In genomic region chr4:39976141-39976944, GRCh38 we compare ENCODE assay signal across 7 cellular contexts. TPM values are rescaled to one million over a fixed set of nuclear protein-coding genes. Genes with fewer than 3 reads are reported as not detected.
A peak's percentile ranks its signal among the peaks of the same experiment; 100 is the strongest.
DNase-seq lines count a peak whose midpoint lies in the region; ATAC-seq, FAIRE-seq and TF ChIP-seq lines count a peak whose summit lies in the region.

No MANE protein-coding gene starts in this region.

- H4K20me1 ChIP-seq in keratinocyte (ENCODE audit: control insufficient read depth, extremely low read depth, insufficient read depth, low read length) = peaks cover 8% of the 10 kb centered on the region

- H3K9me1 ChIP-seq in keratinocyte (ENCODE audit: control insufficient read depth, extremely low read depth, insufficient read depth, low read length) = no peaks in the 10 kb centered on the region

- ATAC-seq in GM18517 (IDR thresholded peaks at IDR 0.05; ENCODE audit: unreplicated experiment) (peak; percentile 40), HG03159 (IDR thresholded peaks at IDR 0.05; ENCODE audit: unreplicated experiment) (peak; percentile 35)

- peak; percentile 78 to 88 (median 82) for TF ChIP-seq CTCF in keratinocyte (optimal IDR thresholded peaks at IDR 0.05 in 1 of 3, IDR thresholded peaks at IDR 0.05 in 1 of 3, conservative IDR thresholded peaks at IDR 0.05 in 1 of 3; ENCODE audit: extremely low read depth in 1 of 3, insufficient read depth in 2 of 3, low read length in 3 of 3)

- peak overlapping the region; percentile 77 to 91 (median 90) for H3K4me3 ChIP-seq in keratinocyte (ENCODE audit: control insufficient read depth in 2 of 3, extremely low read depth in 1 of 3, insufficient read depth in 2 of 3, low read depth in 1 of 3, low read length in 3 of 3)

- H2AFZ ChIP-seq in keratinocyte (ENCODE audit: control insufficient read depth, low read length) = peak overlapping the region; percentile 68

- DNase-seq in NCI-H345 (lab: John Stamatoyannopoulos, UW) (peak; percentile 71), cerebellum (ENCODE audit: low spot score) (peak; percentile 82), keratinocyte (ENCODE audit: low read depth, low spot score) (no peak)
- DNase-seq in activated CD4-positive, alpha-beta T cell treated with anti-CD3 and anti-CD28 coated beads for 1 hour = peak; percentile 44
- peak; percentile 52 for DNase-seq in stimulated activated CD4-positive, alpha-beta T cell treated with anti-CD3 and anti-CD28 coated beads, Interleukin-12 subunit alpha, Interleukin-12 subunit beta, amount 100 ng/mL, for 4 hours

- H3K4me1 ChIP-seq in keratinocyte (ENCODE audit: control insufficient read depth, extremely low read depth, insufficient read depth, low read length) = peaks cover 16% of the 10 kb centered on the region

- no peaks in the 10 kb centered on the region for H3K27me3 ChIP-seq in keratinocyte (ENCODE audit: control insufficient read depth, extremely low read depth, insufficient read depth, low read length)

- H3K9me3 ChIP-seq in keratinocyte (ENCODE audit: control insufficient read depth, low read depth, low read length) = no peaks in the 10 kb centered on the region

- peak overlapping the region; percentile 93 for H3K9ac ChIP-seq in keratinocyte (ENCODE audit: control insufficient read depth, extremely low read depth, insufficient read depth, low read length)

- dilution Hi-C loops in keratinocyte (cut with MboI; ENCODE audit: extremely low pct_ligation_motif_present, low sequenced_read_pairs) = no loop called here

- peaks cover 56% of the 10 kb centered on the region for H3K79me2 ChIP-seq in keratinocyte (ENCODE audit: control insufficient read depth, insufficient read depth, low read length)

- peak; percentile 53 for FAIRE-seq in keratinocyte (lab: Jason Lieb, UNC)

- peak overlapping the region; percentile 85 for H3K27ac ChIP-seq in keratinocyte (ENCODE audit: control insufficient read depth, insufficient read depth, low read length)

- H3K36me3 ChIP-seq in keratinocyte (ENCODE audit: control insufficient read depth in 2 of 2, extremely low read depth in 1 of 2, insufficient read depth in 2 of 2, low read length in 2 of 2) = peaks cover 5 to 9% of the 10 kb centered on the region in 2 experiments

- H3K4me2 ChIP-seq in keratinocyte (ENCODE audit: control insufficient read depth, extremely low read depth, insufficient read depth, low read depth, low read length) = peak overlapping the region; percentile 99

RNA-seq across cellular contexts. Expression of gene PDS5A, which starts 1.4 kb away (rescaled TPM):
- total RNA-seq in cerebellum = 86.9 TPM
- 38.5 to 56.0 TPM (median 40.4 TPM) in 3 replicates for polyA plus RNA-seq in keratinocyte
- 51.3 TPM for polyA plus RNA-seq in keratinocyte (2011; ENCODE audit: low read depth)
- polyA plus RNA-seq in keratinocyte (2011; cell fraction: cytosol; rRNA removed) = 29.3 and 56.9 TPM in 2 replicates
- 37.8 and 45.1 TPM in 2 replicates for polyA plus RNA-seq in keratinocyte (2011; cell fraction: nucleus; rRNA removed)
- 28.4 and 37.0 TPM in 2 replicates for polyA plus RNA-seq in keratinocyte (2012; ENCODE audit: low replicate concordance)
- polyA minus RNA-seq in keratinocyte = 62.2 to 131 TPM (median 69.0 TPM) in 3 replicates
- 109 TPM for polyA minus RNA-seq in keratinocyte (2011; cell fraction: cytosol; rRNA and poly(A)+ RNA removed)
- polyA minus RNA-seq in keratinocyte (2011; cell fraction: nucleus; rRNA and poly(A)+ RNA removed) = 92.6 and 151 TPM in 2 replicates
